Comparison of ENCODE assay signal across 22 cellular contexts in genomic region chr13:49288458-49288857, GRCh38. TPM values are rescaled to one million over a fixed set of nuclear protein-coding genes. Genes with fewer than 3 reads are reported as not detected.
DNase-seq lines count a peak whose midpoint lies in the region; ATAC-seq, FAIRE-seq and TF ChIP-seq lines count a peak whose summit lies in the region.
"Had no signal": no experiment of that assay in that cellular context is flagged by ENCODE, and none has a peak within 500 bp of the region (broad histone marks: within the 10 kb centered on the region; RNA-seq: fewer than 3 reads in every experiment).

No MANE protein-coding gene starts in this region.

- intact Hi-C loops in right lobe of liver (cut with DNase I), result no loop called here
- intact Hi-C loops in HepG2 (cut with micrococcal nuclease; ENCODE audit: unreplicated experiment), result no loop called here

- FAIRE-seq in HepG2 (lab: Jason Lieb, UNC), result no peak
- FAIRE-seq: A549, D721Med, G401.6, GM12891, GM19239 had no signal

- no peaks in the 10 kb centered on the region for H3K27me3 Mint-ChIP-seq in activated T-cell treated with anti-CD3 and anti-CD28 coated beads, Interleukin-2, amount 50 U/mL, for 72 hours (ENCODE audit: low read depth)
- H3K27me3 Mint-ChIP-seq: B cell; CD4-positive, alpha-beta T cell had no signal

- H3K4me3 ChIP-seq in right lobe of liver (no peak overlapping the region), HepG2 (replicated peaks in 1 of 3; ENCODE audit: insufficient read depth in 1 of 3, low read depth in 2 of 3, low read length in 3 of 3) (no peak overlapping the region), lung (no peak overlapping the region)
- H3K4me3 ChIP-seq: A549; BLaER1 treated with 17β-estradiol and CSF1 and Interleukin-3, amounts not matched to agents 10 nM and 100 nM had no signal

- CTCF ChIA-PET in HepG2 (lab: Yijun Ruan, JAX; ENCODE audit: low intra/inter-chr PET ratio, low total read pairs), result no interaction called here

- ATAC-seq in activated T-cell treated with anti-CD3 and anti-CD28 coated beads, Interleukin-2, amount 50 U/mL, for 72 hours (replicated peaks in 1 of 2), result no peak
- ATAC-seq in right lobe of liver, result peak; percentile 33 to 63 (median 48)
- no peak for ATAC-seq in HepG2
- ATAC-seq in lung (ENCODE audit: insufficient read depth, low FRiP score), result no peak
- no peak for ATAC-seq in GM21576 (IDR thresholded peaks at IDR 0.05; ENCODE audit: unreplicated experiment)
- ATAC-seq: A549; CD8-positive, alpha-beta T cell had no signal

- in situ Hi-C loops in HepG2 (cut with HindIII; ENCODE audit: extremely low pct_ligation_motif_present, low pct_unique_long_range_greater_than_20kb), result no loop called here

- TF ChIP-seq POLR2A in right lobe of liver (IDR thresholded peaks at IDR 0.05), result no peak
- TF ChIP-seq POLR2A in HepG2 (IDR thresholded peaks at IDR 0.05; ENCODE audit: insufficient read depth in 1 of 2, low read depth in 2 of 2, low read length in 2 of 2), result no peak

- H3K36me3 ChIP-seq in right lobe of liver (no peaks in the 10 kb centered on the region), HepG2 (replicated peaks in 1 of 2; ENCODE audit: control insufficient read depth in 1 of 2, insufficient read depth in 2 of 2, low read length in 2 of 2) (no peaks in the 10 kb centered on the region), lung (ENCODE audit: control insufficient read depth in 2 of 2, insufficient read depth in 2 of 2, low read length in 2 of 2) (peaks cover 2% of the 10 kb centered on the region in 2 donors)

- H3K27me3 ChIP-seq in right lobe of liver, result no peaks in the 10 kb centered on the region
- H3K27me3 ChIP-seq in HepG2 (ENCODE audit: control insufficient read depth in 1 of 2, insufficient read depth in 2 of 2, low read length in 2 of 2), result no peaks in the 10 kb centered on the region
- H3K27me3 ChIP-seq in lung (ENCODE audit: control insufficient read depth, insufficient read depth), result no peaks in the 10 kb centered on the region
- H3K27me3 ChIP-seq: BLaER1 treated with 17β-estradiol and CSF1 and Interleukin-3, amounts not matched to agents 10 nM and 100 nM had no signal

- H3K79me2 ChIP-seq in HepG2 (ENCODE audit: insufficient read depth, low read length), result no peaks in the 10 kb centered on the region

- H3K4me2 ChIP-seq in HepG2 (ENCODE audit: low read depth, low read length), result no peak overlapping the region
- H3K4me2 ChIP-seq: A549; BLaER1 treated with 17β-estradiol and CSF1 and Interleukin-3, amounts not matched to agents 10 nM and 100 nM had no signal

- H3K27ac ChIP-seq in right lobe of liver (peak overlapping the region in 1 of 3 donors; percentile 50), HepG2 (ENCODE audit: extremely low read length, insufficient read depth, low read length) (no peak overlapping the region), lung (ENCODE audit: low read depth in 1 of 2, low read length in 1 of 2) (no peak overlapping the region)
- H3K27ac ChIP-seq: 22Rv1; A549; BLaER1 treated with 17β-estradiol and CSF1 and Interleukin-3, amounts not matched to agents 10 nM and 100 nM; C4-2B had no signal

- TF ChIP-seq RAD21 in HepG2 (CRISPR knock-in tag; IDR thresholded peaks at IDR 0.05), result no peak

- no peak for TF ChIP-seq CTCF in right lobe of liver (IDR thresholded peaks at IDR 0.05)
- no peak for TF ChIP-seq CTCF in HepG2 (CRISPR knock-in tag; IDR thresholded peaks at IDR 0.05)
- no peak for TF ChIP-seq CTCF in lung (IDR thresholded peaks at IDR 0.05; ENCODE audit: control extremely low read depth, extremely low read depth)

- H3K9me3 ChIP-seq in right lobe of liver, result no peaks in the 10 kb centered on the region
- H3K9me3 ChIP-seq in HepG2 (ENCODE audit: low read length), result no peaks in the 10 kb centered on the region
- no peaks in the 10 kb centered on the region for H3K9me3 ChIP-seq in lung (ENCODE audit: control insufficient read depth in 2 of 2, insufficient read depth in 1 of 2, low read length in 1 of 2)
- H3K9me3 ChIP-seq: A549; BLaER1 treated with 17β-estradiol and CSF1 and Interleukin-3, amounts not matched to agents 10 nM and 100 nM; Caco-2 had no signal

- TF ChIP-seq EP300 in HepG2 (IDR thresholded peaks at IDR 0.05; ENCODE audit: low read depth in 2 of 2, low read length in 2 of 2), result no peak
- no peak for TF ChIP-seq EP300 in HepG2 (CRISPR knock-in tag; IDR thresholded peaks at IDR 0.05; ENCODE audit: borderline replicate concordance)

- peaks cover 8% of the 10 kb centered on the region for H3K4me1 Mint-ChIP-seq in activated T-cell treated with anti-CD3 and anti-CD28 coated beads, Interleukin-2, amount 50 U/mL, for 72 hours (ENCODE audit: low read depth)
- H3K4me1 Mint-ChIP-seq: B cell had no signal

- BruUV-seq in HepG2 (replicated peaks; lab: Mats Ljungman, UMichigan), result no TSS peak

- H3K4me1 ChIP-seq in right lobe of liver (peaks cover 0 to 22% (median 2%) of the 10 kb centered on the region in 4 donors), HepG2 (ENCODE audit: insufficient read depth, low read length) (no peaks in the 10 kb centered on the region), lung (ENCODE audit: control insufficient read depth in 2 of 2, insufficient read depth in 2 of 2, low read length in 2 of 2) (no peaks in the 10 kb centered on the region)
- H3K4me1 ChIP-seq: A549, Caco-2 had no signal

- H3K4me3 Mint-ChIP-seq in activated T-cell treated with anti-CD3 and anti-CD28 coated beads, Interleukin-2, amount 50 U/mL, for 72 hours, result no peak overlapping the region
- H3K4me3 Mint-ChIP-seq: B cell; CD4-positive, alpha-beta T cell; CD8-positive, alpha-beta T cell had no signal

- H3K9ac ChIP-seq in HepG2 (ENCODE audit: insufficient read depth, low read depth, low read length), result no peak overlapping the region
- H3K9ac ChIP-seq: BLaER1 treated with 17β-estradiol and CSF1 and Interleukin-3, amounts not matched to agents 10 nM and 100 nM had no signal

- no peaks in the 10 kb centered on the region for H3K36me3 Mint-ChIP-seq in activated T-cell treated with anti-CD3 and anti-CD28 coated beads, Interleukin-2, amount 50 U/mL, for 72 hours (ENCODE audit: insufficient read depth in 2 of 2)

- DNase-seq in activated T-cell treated with anti-CD3 and anti-CD28 coated beads, Interleukin-2, amount 50 U/mL, for 72 hours, result no peak
- no peak for DNase-seq in activated T-cell treated with anti-CD3 and anti-CD28 coated beads, Interleukin-2, amount 50 U/mL, for 48 hours
- DNase-seq in right lobe of liver (no peak), HepG2 (ENCODE audit: low spot score) (no peak), lung (ENCODE audit: low spot score) (peak; percentile 2)
- DNase-seq: AML-193; Caco-2; Calu3; CD4-positive, alpha-beta T cell; CD8-positive, alpha-beta T cell; DMS79 treated with DMSO at 0.1 percent for 48 hours; GF-D8 had no signal

- no peak overlapping the region for H2AFZ ChIP-seq in HepG2 (ENCODE audit: low read length)

- H4K20me1 ChIP-seq in HepG2 (ENCODE audit: insufficient read depth, low read length), result no peaks in the 10 kb centered on the region
- H4K20me1 ChIP-seq: BLaER1 treated with 17β-estradiol and CSF1 and Interleukin-3, amounts not matched to agents 10 nM and 100 nM had no signal

- H3K27ac Mint-ChIP-seq in activated T-cell treated with anti-CD3 and anti-CD28 coated beads, Interleukin-2, amount 50 U/mL, for 72 hours, result peak overlapping the region; percentile 59
- H3K27ac Mint-ChIP-seq: B cell; CD4-positive, alpha-beta T cell; CD8-positive, alpha-beta T cell had no signal

- POLR2A ChIA-PET in HepG2 (lab: Yijun Ruan, JAX), result no interaction called here

- no peaks in the 10 kb centered on the region for H3K9me3 Mint-ChIP-seq in activated T-cell treated with anti-CD3 and anti-CD28 coated beads, Interleukin-2, amount 50 U/mL, for 72 hours
- H3K9me3 Mint-ChIP-seq: CD4-positive, alpha-beta T cell; CD8-positive, alpha-beta T cell had no signal

TF ChIP-seq in HepG2, 621 proteins besides CTCF, POLR2A, EP300 and RAD21:
- no peak for TF ChIP-seq ZNF431 (CRISPR knock-in tag; IDR thresholded peaks at IDR 0.05; ENCODE audit: borderline replicate concordance, low read depth)

RNA-seq across cellular contexts. Expression of gene CDADC1, which starts 40.7 kb away (rescaled TPM):
- total RNA-seq in activated T-cell treated with anti-CD3 and anti-CD28 coated beads, Interleukin-2, amount 50 U/mL, for 72 hours, result 10 to 100 TPM; 13.4 to 14.8 TPM
- total RNA-seq in right lobe of liver (10 to 100 TPM in 1 of 6 experiments, 1 to 10 TPM in 5; 2.2 to 10.1 (median 5.4) TPM), HepG2 (2016; rRNA removed; fragmentation: Illumina TruSeq; extraction: Trizol) (9.0 and 10.8 TPM in 2 replicates), lung (10 to 100 TPM in 1 of 2 donors, 1 to 10 TPM in 1; 8.9 to 11.6 TPM)
- 5.3 and 6.2 TPM in 2 replicates for total RNA-seq in HepG2 (2016; cell fraction: cytosol; rRNA removed; fragmentation: Illumina TruSeq; extraction: Trizol; ENCODE audit: low read depth)
- total RNA-seq in HepG2 (2016; cell fraction: insoluble cytoplasmic fraction; rRNA removed; fragmentation: Illumina TruSeq; extraction: Trizol), result 8.1 and 8.9 TPM in 2 replicates
- total RNA-seq in HepG2 (2016; cell fraction: membrane; rRNA removed; fragmentation: Illumina TruSeq; extraction: Trizol), result 12.5 and 15.3 TPM in 2 replicates
- total RNA-seq in HepG2 (2016; cell fraction: nucleus; rRNA removed; fragmentation: Illumina TruSeq; extraction: Trizol), result 7.2 and 9.0 TPM in 2 replicates
- polyA plus RNA-seq in HepG2 (2011; rRNA removed) (2.4 and 2.7 TPM in 2 replicates), lung (1 to 10 TPM; 5.2 to 5.3 TPM)
- 1.4 and 1.9 TPM in 2 replicates for polyA plus RNA-seq in HepG2 (2011; cell fraction: cytosol; rRNA removed)
- 1.7 and 2.8 TPM in 2 replicates for polyA plus RNA-seq in HepG2 (2011; cell fraction: nucleus; rRNA removed)
- 5.4 and 6.3 TPM in 2 replicates for polyA plus RNA-seq in HepG2 (2012)
- polyA plus RNA-seq in HepG2 (2016; cell fraction: cytosol; fragmentation: Illumina TruSeq; extraction: Trizol; ENCODE audit: low read depth), result 10.5 and 11.5 TPM in 2 replicates
- polyA plus RNA-seq in HepG2 (2016; cell fraction: insoluble cytoplasmic fraction; fragmentation: Illumina TruSeq; extraction: Trizol; ENCODE audit: low read depth), result 10.0 and 11.9 TPM in 2 replicates
- 14.2 and 15.4 TPM in 2 replicates for polyA plus RNA-seq in HepG2 (2016; cell fraction: membrane; fragmentation: Illumina TruSeq; extraction: Trizol; ENCODE audit: low read depth)
- polyA plus RNA-seq in HepG2 (2016; cell fraction: nucleus; fragmentation: Illumina TruSeq; extraction: Trizol; ENCODE audit: insufficient read depth, low read depth), result 6.8 and 11.4 TPM in 2 replicates
- 3.2 and 6.0 TPM in 2 replicates for polyA minus RNA-seq in HepG2 (2011; rRNA and poly(A)+ RNA removed; ENCODE audit: low replicate concordance)
- polyA minus RNA-seq in HepG2 (2011; cell fraction: cytosol; rRNA and poly(A)+ RNA removed), result 0.97 and 1.7 TPM in 2 replicates
- 7.8 and 8.4 TPM in 2 replicates for polyA minus RNA-seq in HepG2 (2011; cell fraction: nucleus; rRNA and poly(A)+ RNA removed)

Comparison
In these comparisons a context has a peak if more than half of its experiments do, and no peak if none do; other contexts are left out.
1. ATAC-seq: peak in right lobe of liver (4 of 4); none in activated T-cell treated with anti-CD3 and anti-CD28 coated beads, Interleukin-2, amount 50 U/mL, for 72 hours (0 of 2), HepG2 (single experiment), lung (single experiment) and GM21576 (single experiment).